In the genomic region with DNA sequence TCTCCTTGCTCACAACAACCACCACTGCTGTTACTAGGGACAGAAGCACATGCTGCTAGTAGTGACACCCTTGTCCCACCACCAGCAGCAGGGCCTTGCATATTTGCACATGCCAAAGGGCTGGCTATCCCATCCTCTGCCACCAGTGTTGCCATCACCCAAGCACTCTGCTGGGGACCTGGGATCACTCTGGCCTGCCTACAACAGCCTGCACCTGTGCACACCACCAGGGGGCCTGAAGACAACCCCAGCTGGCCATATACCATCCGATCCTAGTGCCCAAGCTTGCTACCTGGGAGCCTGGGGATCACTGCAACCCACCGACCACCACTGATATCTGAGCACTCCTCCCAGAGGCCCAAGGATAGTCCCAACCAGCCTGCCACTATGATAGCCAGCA, we compare ENCODE assay signal across 19 cellular contexts.
A peak's percentile ranks its signal among the peaks of the same experiment; 100 is the strongest.
DNase-seq lines count a peak whose midpoint lies in the region; ATAC-seq, FAIRE-seq and TF ChIP-seq lines count a peak whose summit lies in the region.
"Had no signal": no experiment of that assay in that cellular context is flagged by ENCODE, and none has a peak within 500 bp of the region (broad histone marks: within the 10 kb centered on the region; RNA-seq: fewer than 3 reads in every experiment).

No MANE protein-coding gene starts in this region.

- no peaks in the 10 kb centered on the region for H3K79me2 ChIP-seq in OCI-LY1 (ENCODE audit: insufficient read depth, low read length)

- ATAC-seq in foreskin keratinocyte (peak; percentile 18), HG02970 (IDR thresholded peaks at IDR 0.05; ENCODE audit: low FRiP score, unreplicated experiment) (no peak)

- H3K9ac ChIP-seq in OCI-LY1 (ENCODE audit: low read length), result no peak overlapping the region
- H3K9ac ChIP-seq: BLaER1 had no signal

- H3K4me1 ChIP-seq in OCI-LY1 (ENCODE audit: insufficient read depth, low read length, severe bottlenecking), result no peaks in the 10 kb centered on the region
- H3K4me1 ChIP-seq in foreskin keratinocyte, result no peaks in the 10 kb centered on the region
- H3K4me1 ChIP-seq: BLaER1 had no signal

- H3K9me3 ChIP-seq in OCI-LY1 (ENCODE audit: low read length), result no peaks in the 10 kb centered on the region
- H3K9me3 ChIP-seq: BLaER1 had no signal

- no peaks in the 10 kb centered on the region for H3K36me3 ChIP-seq in OCI-LY1 (ENCODE audit: insufficient read depth, low read length)
- H3K36me3 ChIP-seq: BLaER1 had no signal

- no peak overlapping the region for H3K27ac ChIP-seq in 22Rv1
- H3K27ac ChIP-seq in OCI-LY1 (ENCODE audit: low read depth, low read length, poor library complexity, severe bottlenecking), result no peak overlapping the region
- no peak overlapping the region for H3K27ac ChIP-seq in foreskin keratinocyte
- H3K27ac ChIP-seq: BLaER1 had no signal

- TF ChIP-seq CTCF in 22Rv1 (IDR thresholded peaks at IDR 0.05) (peak; percentile 10; the same call in 1 of the 2 replicates), GM12872 (IDR thresholded peaks at IDR 0.05; ENCODE audit: insufficient read depth, low read depth, low read length) (peak; percentile 27; the same call in 2 of the 3 replicates), OCI-LY1 (IDR thresholded peaks at IDR 0.05; ENCODE audit: low read length) (peak; percentile 10; the same call in 1 of the 2 replicates), foreskin keratinocyte (conservative IDR thresholded peaks at IDR 0.05) (no peak)

- H2AFZ ChIP-seq in OCI-LY1 (ENCODE audit: low read length), result no peak overlapping the region

- H3K9me2 ChIP-seq in OCI-LY1 (ENCODE audit: low read depth, low read length), result no peaks in the 10 kb centered on the region

- no peaks in the 10 kb centered on the region for H4K20me1 ChIP-seq in OCI-LY1 (ENCODE audit: insufficient read depth, low read length)
- H4K20me1 ChIP-seq: BLaER1 had no signal

- DNase-seq in foreskin keratinocyte (no peak), urothelium cell line (ENCODE audit: low spot score) (no peak), DMS114 treated with DMSO at 0.1 percent for 48 hours (lab: John Stamatoyannopoulos, UW; ENCODE audit: unreplicated experiment) (no peak)
- DNase-seq in stimulated activated CD4-positive, alpha-beta T cell treated with anti-CD3 and anti-CD28 coated beads, Interleukin-4, amount 100 ng/mL, for 24 hours, result no peak
- DNase-seq: EL, H7, KG1, NCI-H1092, NCI-H146, NCI-H2081, NCI-H510A, NCI-H82 had no signal

- FAIRE-seq in urothelium cell line (lab: Jason Lieb, UNC), result no peak
- FAIRE-seq: A204.1, GM19239 had no signal

- no peak overlapping the region for H3K4me3 ChIP-seq in OCI-LY1 (ENCODE audit: low read depth, low read length, poor library complexity, severe bottlenecking)
- H3K4me3 ChIP-seq: BLaER1 had no signal

- H3K27me3 ChIP-seq in OCI-LY1 (ENCODE audit: insufficient read depth, low read length), result no peaks in the 10 kb centered on the region
- H3K27me3 ChIP-seq in foreskin keratinocyte, result peaks cover 7% of the 10 kb centered on the region
- H3K27me3 ChIP-seq: BLaER1 had no signal

- H3F3A ChIP-seq in OCI-LY1 (ENCODE audit: insufficient read depth, low read length), result no peaks in the 10 kb centered on the region

- no peak overlapping the region for H3K4me2 ChIP-seq in OCI-LY1 (ENCODE audit: low read length)
- H3K4me2 ChIP-seq: BLaER1 had no signal
